Comparison of ENCODE assay signal across 3 cellular contexts in the genomic region with DNA sequence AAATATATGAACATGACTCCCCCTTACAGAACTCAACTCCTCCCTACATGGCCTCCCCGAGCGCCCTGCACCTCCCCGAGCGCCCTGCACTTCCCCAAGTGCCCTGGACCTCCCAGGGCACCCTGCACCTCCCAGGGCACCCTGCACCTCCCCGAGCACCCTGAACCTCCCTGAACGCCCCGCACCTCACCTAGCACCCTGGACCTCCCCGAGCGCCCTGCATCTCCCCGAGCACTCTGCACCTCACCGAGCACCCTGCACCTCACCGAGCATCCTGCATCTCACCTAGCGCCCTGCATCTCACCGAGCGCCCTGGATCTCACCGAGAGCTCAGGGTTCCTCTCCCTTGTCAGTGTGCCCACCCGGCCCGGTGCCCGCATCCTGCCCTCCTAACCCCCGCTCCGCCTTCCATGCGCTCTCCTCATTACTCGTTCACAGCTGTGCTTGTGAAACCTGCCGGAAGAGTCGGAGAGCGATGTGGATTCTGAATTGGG.
TF ChIP-seq lines count a peak whose summit lies in the region.

No MANE protein-coding gene starts in this region.

TF ChIP-seq in SK-N-SH, 30 proteins besides CTCF, POLR2A, EP300 and RAD21 (continued from another document):
- TF ChIP-seq, protein P1, sequence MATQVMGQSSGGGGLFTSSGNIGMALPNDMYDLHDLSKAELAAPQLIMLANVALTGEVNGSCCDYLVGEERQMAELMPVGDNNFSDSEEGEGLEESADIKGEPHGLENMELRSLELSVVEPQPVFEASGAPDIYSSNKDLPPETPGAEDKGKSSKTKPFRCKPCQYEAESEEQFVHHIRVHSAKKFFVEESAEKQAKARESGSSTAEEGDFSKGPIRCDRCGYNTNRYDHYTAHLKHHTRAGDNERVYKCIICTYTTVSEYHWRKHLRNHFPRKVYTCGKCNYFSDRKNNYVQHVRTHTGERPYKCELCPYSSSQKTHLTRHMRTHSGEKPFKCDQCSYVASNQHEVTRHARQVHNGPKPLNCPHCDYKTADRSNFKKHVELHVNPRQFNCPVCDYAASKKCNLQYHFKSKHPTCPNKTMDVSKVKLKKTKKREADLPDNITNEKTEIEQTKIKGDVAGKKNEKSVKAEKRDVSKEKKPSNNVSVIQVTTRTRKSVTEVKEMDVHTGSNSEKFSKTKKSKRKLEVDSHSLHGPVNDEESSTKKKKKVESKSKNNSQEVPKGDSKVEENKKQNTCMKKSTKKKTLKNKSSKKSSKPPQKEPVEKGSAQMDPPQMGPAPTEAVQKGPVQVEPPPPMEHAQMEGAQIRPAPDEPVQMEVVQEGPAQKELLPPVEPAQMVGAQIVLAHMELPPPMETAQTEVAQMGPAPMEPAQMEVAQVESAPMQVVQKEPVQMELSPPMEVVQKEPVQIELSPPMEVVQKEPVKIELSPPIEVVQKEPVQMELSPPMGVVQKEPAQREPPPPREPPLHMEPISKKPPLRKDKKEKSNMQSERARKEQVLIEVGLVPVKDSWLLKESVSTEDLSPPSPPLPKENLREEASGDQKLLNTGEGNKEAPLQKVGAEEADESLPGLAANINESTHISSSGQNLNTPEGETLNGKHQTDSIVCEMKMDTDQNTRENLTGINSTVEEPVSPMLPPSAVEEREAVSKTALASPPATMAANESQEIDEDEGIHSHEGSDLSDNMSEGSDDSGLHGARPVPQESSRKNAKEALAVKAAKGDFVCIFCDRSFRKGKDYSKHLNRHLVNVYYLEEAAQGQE (IDR thresholded peaks at IDR 0.05; ENCODE audit: low read depth, low read length): no peak

TF ChIP-seq in SK-N-SH treated with all-trans-retinoic acid at 6 μM for 48 hours, 23 proteins besides CTCF, POLR2A, EP300 and RAD21 (continued from another document):
- TF ChIP-seq, protein P2, sequence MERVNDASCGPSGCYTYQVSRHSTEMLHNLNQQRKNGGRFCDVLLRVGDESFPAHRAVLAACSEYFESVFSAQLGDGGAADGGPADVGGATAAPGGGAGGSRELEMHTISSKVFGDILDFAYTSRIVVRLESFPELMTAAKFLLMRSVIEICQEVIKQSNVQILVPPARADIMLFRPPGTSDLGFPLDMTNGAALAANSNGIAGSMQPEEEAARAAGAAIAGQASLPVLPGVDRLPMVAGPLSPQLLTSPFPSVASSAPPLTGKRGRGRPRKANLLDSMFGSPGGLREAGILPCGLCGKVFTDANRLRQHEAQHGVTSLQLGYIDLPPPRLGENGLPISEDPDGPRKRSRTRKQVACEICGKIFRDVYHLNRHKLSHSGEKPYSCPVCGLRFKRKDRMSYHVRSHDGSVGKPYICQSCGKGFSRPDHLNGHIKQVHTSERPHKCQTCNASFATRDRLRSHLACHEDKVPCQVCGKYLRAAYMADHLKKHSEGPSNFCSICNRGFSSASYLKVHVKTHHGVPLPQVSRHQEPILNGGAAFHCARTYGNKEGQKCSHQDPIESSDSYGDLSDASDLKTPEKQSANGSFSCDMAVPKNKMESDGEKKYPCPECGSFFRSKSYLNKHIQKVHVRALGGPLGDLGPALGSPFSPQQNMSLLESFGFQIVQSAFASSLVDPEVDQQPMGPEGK (CRISPR knock-in tag; IDR thresholded peaks at IDR 0.05; ENCODE audit: borderline replicate concordance): no peak
- TF ChIP-seq PPARA (CRISPR knock-in tag; IDR thresholded peaks at IDR 0.05; ENCODE audit: borderline replicate concordance) (no peak), ZNF8 (CRISPR knock-in tag; IDR thresholded peaks at IDR 0.05) (no peak), ISL1 (CRISPR knock-in tag; IDR thresholded peaks at IDR 0.05) (no peak), SNAI2 (CRISPR knock-in tag; IDR thresholded peaks at IDR 0.05) (no peak), GLIS3 (CRISPR knock-in tag; IDR thresholded peaks at IDR 0.05) (no peak), ESRRG (CRISPR knock-in tag; IDR thresholded peaks at IDR 0.05) (no peak), RARB (CRISPR knock-in tag; IDR thresholded peaks at IDR 0.05) (no peak), ZC3H10 (CRISPR knock-in tag; IDR thresholded peaks at IDR 0.05) (no peak)
- TF ChIP-seq, protein P3, sequence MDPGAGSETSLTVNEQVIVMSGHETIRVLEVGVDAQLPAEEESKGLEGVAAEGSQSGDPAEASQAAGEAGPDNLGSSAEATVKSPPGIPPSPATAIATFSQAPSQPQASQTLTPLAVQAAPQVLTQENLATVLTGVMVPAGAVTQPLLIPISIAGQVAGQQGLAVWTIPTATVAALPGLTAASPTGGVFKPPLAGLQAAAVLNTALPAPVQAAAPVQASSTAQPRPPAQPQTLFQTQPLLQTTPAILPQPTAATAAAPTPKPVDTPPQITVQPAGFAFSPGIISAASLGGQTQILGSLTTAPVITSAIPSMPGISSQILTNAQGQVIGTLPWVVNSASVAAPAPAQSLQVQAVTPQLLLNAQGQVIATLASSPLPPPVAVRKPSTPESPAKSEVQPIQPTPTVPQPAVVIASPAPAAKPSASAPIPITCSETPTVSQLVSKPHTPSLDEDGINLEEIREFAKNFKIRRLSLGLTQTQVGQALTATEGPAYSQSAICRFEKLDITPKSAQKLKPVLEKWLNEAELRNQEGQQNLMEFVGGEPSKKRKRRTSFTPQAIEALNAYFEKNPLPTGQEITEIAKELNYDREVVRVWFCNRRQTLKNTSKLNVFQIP (CRISPR knock-in tag; IDR thresholded peaks at IDR 0.05; ENCODE audit: borderline replicate concordance, low read depth): no peak
- TF ChIP-seq, protein P4, sequence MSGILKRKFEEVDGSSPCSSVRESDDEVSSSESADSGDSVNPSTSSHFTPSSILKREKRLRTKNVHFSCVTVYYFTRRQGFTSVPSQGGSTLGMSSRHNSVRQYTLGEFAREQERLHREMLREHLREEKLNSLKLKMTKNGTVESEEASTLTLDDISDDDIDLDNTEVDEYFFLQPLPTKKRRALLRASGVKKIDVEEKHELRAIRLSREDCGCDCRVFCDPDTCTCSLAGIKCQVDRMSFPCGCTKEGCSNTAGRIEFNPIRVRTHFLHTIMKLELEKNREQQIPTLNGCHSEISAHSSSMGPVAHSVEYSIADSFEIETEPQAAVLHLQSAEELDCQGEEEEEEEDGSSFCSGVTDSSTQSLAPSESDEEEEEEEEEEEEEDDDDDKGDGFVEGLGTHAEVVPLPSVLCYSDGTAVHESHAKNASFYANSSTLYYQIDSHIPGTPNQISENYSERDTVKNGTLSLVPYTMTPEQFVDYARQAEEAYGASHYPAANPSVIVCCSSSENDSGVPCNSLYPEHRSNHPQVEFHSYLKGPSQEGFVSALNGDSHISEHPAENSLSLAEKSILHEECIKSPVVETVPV (CRISPR knock-in tag; IDR thresholded peaks at IDR 0.05): no peak
- TF ChIP-seq, protein P5, sequence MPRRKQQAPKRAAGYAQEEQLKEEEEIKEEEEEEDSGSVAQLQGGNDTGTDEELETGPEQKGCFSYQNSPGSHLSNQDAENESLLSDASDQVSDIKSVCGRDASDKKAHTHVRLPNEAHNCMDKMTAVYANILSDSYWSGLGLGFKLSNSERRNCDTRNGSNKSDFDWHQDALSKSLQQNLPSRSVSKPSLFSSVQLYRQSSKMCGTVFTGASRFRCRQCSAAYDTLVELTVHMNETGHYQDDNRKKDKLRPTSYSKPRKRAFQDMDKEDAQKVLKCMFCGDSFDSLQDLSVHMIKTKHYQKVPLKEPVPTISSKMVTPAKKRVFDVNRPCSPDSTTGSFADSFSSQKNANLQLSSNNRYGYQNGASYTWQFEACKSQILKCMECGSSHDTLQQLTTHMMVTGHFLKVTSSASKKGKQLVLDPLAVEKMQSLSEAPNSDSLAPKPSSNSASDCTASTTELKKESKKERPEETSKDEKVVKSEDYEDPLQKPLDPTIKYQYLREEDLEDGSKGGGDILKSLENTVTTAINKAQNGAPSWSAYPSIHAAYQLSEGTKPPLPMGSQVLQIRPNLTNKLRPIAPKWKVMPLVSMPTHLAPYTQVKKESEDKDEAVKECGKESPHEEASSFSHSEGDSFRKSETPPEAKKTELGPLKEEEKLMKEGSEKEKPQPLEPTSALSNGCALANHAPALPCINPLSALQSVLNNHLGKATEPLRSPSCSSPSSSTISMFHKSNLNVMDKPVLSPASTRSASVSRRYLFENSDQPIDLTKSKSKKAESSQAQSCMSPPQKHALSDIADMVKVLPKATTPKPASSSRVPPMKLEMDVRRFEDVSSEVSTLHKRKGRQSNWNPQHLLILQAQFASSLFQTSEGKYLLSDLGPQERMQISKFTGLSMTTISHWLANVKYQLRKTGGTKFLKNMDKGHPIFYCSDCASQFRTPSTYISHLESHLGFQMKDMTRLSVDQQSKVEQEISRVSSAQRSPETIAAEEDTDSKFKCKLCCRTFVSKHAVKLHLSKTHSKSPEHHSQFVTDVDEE (CRISPR knock-in tag; IDR thresholded peaks at IDR 0.05): no peak

TF ChIP-seq in A549, 52 proteins besides CTCF, POLR2A, EP300 and RAD21 (continued from another document):
- TF ChIP-seq FOSB (CRISPR knock-in tag; IDR thresholded peaks at IDR 0.05) (no peak), JUN (IDR thresholded peaks at IDR 0.05) (no peak), CEBPB (IDR thresholded peaks at IDR 0.05) (no peak)
